11 cellular contexts compared by ENCODE assay signal in the genomic region with DNA sequence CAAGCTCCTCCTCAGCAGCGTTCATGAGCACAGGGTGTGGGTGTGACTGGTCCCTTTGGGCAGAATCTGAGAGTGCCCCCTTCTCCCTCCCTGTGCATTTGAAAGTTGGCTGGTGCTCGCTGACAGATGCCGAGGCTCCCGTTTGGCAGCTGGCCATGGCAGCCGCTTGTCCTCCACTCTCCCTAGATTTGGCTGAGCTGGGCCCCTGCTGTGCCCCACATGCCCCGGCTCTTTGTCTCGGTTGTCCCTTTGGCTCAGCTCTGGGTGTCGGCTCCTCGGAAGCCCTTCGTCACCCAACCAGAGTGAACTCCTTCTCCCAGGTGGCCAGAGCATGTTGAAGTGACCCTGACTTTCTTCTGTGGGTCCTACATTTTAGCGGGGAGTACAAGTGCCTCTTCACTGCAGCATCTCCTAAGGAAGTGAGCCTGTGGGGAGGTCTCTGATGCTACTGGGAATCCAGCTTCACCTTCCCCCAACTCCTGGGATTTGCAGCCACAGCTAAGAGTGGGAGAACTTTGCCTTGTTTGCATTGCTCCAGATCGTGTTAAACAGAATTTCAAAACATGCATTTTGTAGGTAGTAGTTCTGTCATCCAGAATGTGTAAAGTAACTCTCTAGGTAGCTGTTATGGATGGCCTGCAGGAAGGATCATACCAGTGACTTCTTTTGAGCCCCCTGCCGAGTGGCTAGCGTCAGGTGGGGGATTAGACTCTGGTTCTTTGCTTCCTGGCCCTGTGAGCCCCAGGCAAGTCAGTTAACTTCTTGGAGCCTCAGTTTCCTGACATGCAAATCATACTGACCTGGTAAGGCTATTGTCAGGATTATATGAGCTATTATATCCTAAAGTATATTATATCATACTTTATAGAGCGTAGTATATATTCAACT. TPM values are rescaled to one million over a fixed set of nuclear protein-coding genes. Genes with fewer than 3 reads are reported as not detected.
DNase-seq lines count a peak whose midpoint lies in the region; ATAC-seq and TF ChIP-seq lines count a peak whose summit lies in the region.
"Had no signal": no experiment of that assay in that cellular context is flagged by ENCODE, and none has a peak within 500 bp of the region (broad histone marks: within the 10 kb centered on the region; RNA-seq: fewer than 3 reads in every experiment).

No MANE protein-coding gene starts in this region.

- peaks cover 76% of the 10 kb centered on the region for H3K79me2 ChIP-seq in hepatocyte

- 75% methylated on average over 15 of the region's 15 CpGs for WGBS in hepatocyte (ENCODE audit: low lambda C conversion rate, missing lambda C conversion rate)

- H3K27me3 ChIP-seq in MG63: no peaks in the 10 kb centered on the region
- no peaks in the 10 kb centered on the region for H3K27me3 ChIP-seq in hepatocyte

- peak overlapping the region; percentile 63 for H3K27ac ChIP-seq in hepatocyte
- H3K27ac ChIP-seq: epithelial cell of prostate had no signal

- peak; percentile 83 for DNase-seq in COLO668 (lab: John Stamatoyannopoulos, UW; ENCODE audit: unreplicated experiment)
- DNase-seq in MG63: peak; percentile 78
- peak; percentile 55 for DNase-seq in SHP77 treated with DMSO at 0.1 percent for 48 hours (lab: John Stamatoyannopoulos, UW)
- DNase-seq in hepatocyte (ENCODE audit: low spot score): no peak
- no peak for DNase-seq in ureter (ENCODE audit: low spot score)
- DNase-seq in stimulated activated naive CD4-positive, alpha-beta T cell (lab: John Stamatoyannopoulos, UW): no peak
- no peak for DNase-seq in GM20000 (ENCODE audit: low spot score)
- DNase-seq: activated B cell treated with CpG ODN at 0.5 μM for 24 hours, GF-D8 had no signal

- H2AFZ ChIP-seq in hepatocyte: no peak overlapping the region

- peaks cover 40% of the 10 kb centered on the region for H3K4me1 ChIP-seq in hepatocyte (ENCODE audit: insufficient read depth)

- no peak for TF ChIP-seq CTCF in hepatocyte (IDR thresholded peaks at IDR 0.05; ENCODE audit: poor library complexity)
- TF ChIP-seq CTCF in GM20000 (IDR thresholded peaks at IDR 0.05; ENCODE audit: extremely low read depth, missing control alignments): no peak

- no peak for ATAC-seq in GM18873 (IDR thresholded peaks at IDR 0.05; ENCODE audit: low FRiP score, unreplicated experiment)

- H3K36me3 ChIP-seq in MG63: peaks cover 22% of the 10 kb centered on the region
- H3K36me3 ChIP-seq in hepatocyte (replicated peaks; ENCODE audit: insufficient read depth, low read depth): no peaks in the 10 kb centered on the region

- H3K4me3 ChIP-seq in MG63 (no peak overlapping the region), hepatocyte (no peak overlapping the region)

- no peaks in the 10 kb centered on the region for H3K9me2 ChIP-seq in hepatocyte (replicated peaks; ENCODE audit: insufficient read depth)

- H3K9me3 ChIP-seq in MG63 (no peaks in the 10 kb centered on the region), hepatocyte (ENCODE audit: low read depth) (no peaks in the 10 kb centered on the region)

- H3K4me2 ChIP-seq in hepatocyte: peak overlapping the region; percentile 38

- no peaks in the 10 kb centered on the region for H4K20me1 ChIP-seq in hepatocyte (ENCODE audit: insufficient read depth, poor library complexity, severe bottlenecking)

RNA-seq across cellular contexts. Expression of gene HPCAL1, which starts 24.2 kb away (rescaled TPM):
- 101 and 159 TPM in 2 replicates for total RNA-seq in MG63 (2014; rRNA removed; shearing (Covaris generic); ENCODE audit: low replicate concordance)
- total RNA-seq in hepatocyte (13.8 and 22.5 TPM in 2 replicates), ureter (17.5 TPM)
- 37.4 and 39.1 TPM in 2 replicates for polyA plus RNA-seq in hepatocyte

Comparison
In these comparisons a context has a peak if more than half of its experiments do, and no peak if none do; other contexts are left out.
1. DNase-seq: peak in COLO668 (single experiment), MG63 (single experiment) and SHP77 treated with DMSO at 0.1 percent for 48 hours (single experiment); none in hepatocyte (single experiment), ureter (single experiment), stimulated activated naive CD4-positive, alpha-beta T cell (0 of 6) and GM20000 (single experiment).